ENCODE assay signal across 8 cellular contexts in the genomic region with DNA sequence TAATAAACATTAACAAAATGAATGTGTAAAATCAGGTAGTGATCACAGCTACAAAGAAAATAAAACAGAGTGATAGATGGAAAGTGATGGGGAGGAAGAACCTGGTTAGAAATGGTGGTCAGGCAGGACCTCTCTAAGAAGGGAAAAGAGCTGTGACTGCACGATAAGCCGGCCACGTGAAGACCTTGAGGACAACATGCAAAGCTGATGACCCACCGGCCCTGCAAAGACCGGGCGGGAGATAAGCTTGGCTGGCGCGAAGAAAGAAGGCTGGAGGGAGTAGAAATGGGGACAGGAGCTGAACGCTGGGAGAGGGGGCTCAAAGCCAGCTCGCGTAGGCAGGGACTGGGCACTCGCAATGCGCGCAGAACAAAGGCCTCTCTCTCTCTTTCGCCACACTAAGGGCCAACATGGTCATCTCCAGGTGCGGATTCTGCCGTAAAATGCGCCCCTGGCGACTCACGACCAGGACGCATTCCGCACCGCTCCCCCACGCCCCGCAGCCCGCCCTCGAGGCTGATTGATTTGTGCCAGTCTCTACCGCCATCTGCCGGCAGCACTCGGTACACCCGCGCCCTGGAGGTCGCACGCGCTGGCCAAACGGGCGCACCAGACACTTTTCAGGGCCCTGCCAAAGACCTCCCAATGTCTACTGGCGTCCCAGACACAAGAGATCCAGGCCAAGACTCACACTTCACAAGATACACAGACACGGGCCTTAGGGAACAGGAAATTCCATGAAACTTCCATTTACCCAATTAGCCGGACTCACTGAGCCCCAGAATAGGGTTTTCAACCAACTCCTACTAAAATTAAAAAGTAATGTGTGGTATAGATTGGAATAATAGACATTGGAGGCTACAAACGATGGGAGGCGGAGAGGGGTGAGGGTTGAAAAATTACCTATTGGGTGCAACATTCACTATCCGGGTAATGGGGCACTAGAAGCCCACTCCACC. TPM values are rescaled to one million over a fixed set of nuclear protein-coding genes. Genes with fewer than 3 reads are reported as not detected.
DNase-seq lines count a peak whose midpoint lies in the region; ATAC-seq and TF ChIP-seq lines count a peak whose summit lies in the region.

No MANE protein-coding gene starts in this region.

- H2BK120ac ChIP-seq in neuronal stem cell (ENCODE audit: low read depth, low read length) = peak overlapping the region; percentile 83

- H3K18ac ChIP-seq in neuronal stem cell (ENCODE audit: low read length) = peak overlapping the region; percentile 80

- no peak overlapping the region for H4K91ac ChIP-seq in neuronal stem cell (ENCODE audit: low read depth, low read length, poor library complexity)

- H3K36me3 ChIP-seq in GM23338 (ENCODE audit: insufficient read depth) (no peaks in the 10 kb centered on the region), neuronal stem cell (replicated peaks in 1 of 2; ENCODE audit: control insufficient read depth in 2 of 2, insufficient read depth in 2 of 2, low read length in 2 of 2) (peaks cover 0 to 15% of the 10 kb centered on the region in 2 donors), subcutaneous abdominal adipose tissue (ENCODE audit: control insufficient read depth in 5 of 5, insufficient read depth in 5 of 5, low read length in 5 of 5) (no peaks in the 10 kb centered on the region)

- DNase-seq in EH (ENCODE audit: low read depth) = peak; percentile 70
- DNase-seq in GM23338 (ENCODE audit: low spot score) = peak; percentile 98
- peak; percentile 67 for DNase-seq in LNCaP clone FGC (ENCODE audit: low read depth)
- DNase-seq in RPMI8226 = peak; percentile 92
- DNase-seq in activated effector memory CD4-positive, alpha-beta T cell treated with Interleukin-2 at 50 U/mL for 16 hours = peak; percentile 76
- DNase-seq in foreskin melanocyte = peak; percentile 40
- peak; percentile 87 for DNase-seq in neuronal stem cell (ENCODE audit: low spot score)

- H3K9me3 ChIP-seq in neuronal stem cell (replicated peaks in 1 of 2; ENCODE audit: control insufficient read depth in 2 of 2, insufficient read depth in 1 of 2, low read depth in 1 of 2, low read length in 2 of 2) = no peaks in the 10 kb centered on the region
- no peaks in the 10 kb centered on the region for H3K9me3 ChIP-seq in subcutaneous abdominal adipose tissue (ENCODE audit: control insufficient read depth in 5 of 5, low read length in 5 of 5)

- H3K4me1 ChIP-seq in GM23338 (ENCODE audit: insufficient read depth) = 0 out of 2 replicates have a peak, but pooled peaks cover 4% of the 10 kb centered on the region
- peaks cover 0 to 4% of the 10 kb centered on the region in 2 donors for H3K4me1 ChIP-seq in neuronal stem cell (ENCODE audit: control insufficient read depth in 2 of 2, insufficient read depth in 1 of 2, low read depth in 1 of 2, low read length in 2 of 2)
- peaks cover 3 to 26% (median 24%) of the 10 kb centered on the region in 5 donors for H3K4me1 ChIP-seq in subcutaneous abdominal adipose tissue (ENCODE audit: control insufficient read depth in 5 of 5, insufficient read depth in 5 of 5, low read length in 5 of 5)

- H2AFZ ChIP-seq in GM23338 (peak overlapping the region; percentile 96), neuronal stem cell (ENCODE audit: low read length) (peak overlapping the region; percentile 91)

- H3K79me2 ChIP-seq in GM23338 (replicated peaks; ENCODE audit: insufficient read depth) = no peaks in the 10 kb centered on the region

- 100% methylated on average over 2 of the region's 43 CpGs; no CpG with 5 or more reads in 1 of the 2 donors for WGBS in neuronal stem cell (ENCODE audit: extremely low coverage in 2 of 2, insufficient read length in 2 of 2, insufficient replicate concordance in 1 of 2), 2 donors

- H3K4me2 ChIP-seq in GM23338 (peak overlapping the region; percentile 78), neuronal stem cell (ENCODE audit: insufficient read depth, low read length, poor library complexity, severe bottlenecking) (peak overlapping the region; percentile 50)

- ATAC-seq in GM23338 = peak; percentile 94

- peak overlapping the region; percentile 45 for H3K23ac ChIP-seq in neuronal stem cell (ENCODE audit: low read depth, low read length, poor library complexity)

- H4K8ac ChIP-seq in neuronal stem cell (ENCODE audit: low read depth, low read length) = no peak overlapping the region

- peak overlapping the region; percentile 85 for H3K27ac Mint-ChIP-seq in GM23338

- no peak overlapping the region for H2AK5ac ChIP-seq in neuronal stem cell (ENCODE audit: low read depth, low read length)

- peaks cover 35% of the 10 kb centered on the region for H3K27me3 Mint-ChIP-seq in GM23338 (ENCODE audit: insufficient read depth, low read depth, poor library complexity)

- peak; percentile 93 to 94 for TF ChIP-seq CTCF in GM23338 (conservative IDR thresholded peaks at IDR 0.05; ENCODE audit: low read depth in 2 of 2)
- peak; percentile 98 for TF ChIP-seq CTCF in LNCaP clone FGC (IDR thresholded peaks at IDR 0.05; ENCODE audit: control insufficient read depth, extremely low read depth, insufficient read depth)

- H2BK5ac ChIP-seq in neuronal stem cell (ENCODE audit: low read length) = no peak overlapping the region

- no peak overlapping the region for H2BK15ac ChIP-seq in neuronal stem cell (ENCODE audit: low read length)

- no peaks in the 10 kb centered on the region for H3F3A ChIP-seq in GM23338 (replicated peaks; ENCODE audit: low read depth)

- peak overlapping the region; percentile 72 for H3K4me3 Mint-ChIP-seq in GM23338

- H2BK12ac ChIP-seq in neuronal stem cell (ENCODE audit: low read length) = no peak overlapping the region

- peak overlapping the region; percentile 55 for H3K9ac ChIP-seq in neuronal stem cell (ENCODE audit: low read depth, low read length, poor library complexity)
- peak overlapping the region in 4 of 5 donors; percentile 20 to 77 (median 64) for H3K9ac ChIP-seq in subcutaneous abdominal adipose tissue (ENCODE audit: low read length in 5 of 5)

- H3K9me2 ChIP-seq in GM23338 (ENCODE audit: insufficient read depth) = 0 out of 2 replicates have a peak, but pooled peaks cover 2% of the 10 kb centered on the region

- 0 out of 3 replicates have a peak, but pooled peaks cover 4% of the 10 kb centered on the region for H3K36me3 Mint-ChIP-seq in GM23338 (ENCODE audit: low read depth)

- H3K27me3 ChIP-seq in GM23338 (ENCODE audit: insufficient read depth) (peaks cover 53% of the 10 kb centered on the region), neuronal stem cell (ENCODE audit: control insufficient read depth in 3 of 3, insufficient read depth in 3 of 3, low read depth in 1 of 3, low read length in 3 of 3) (peaks cover 0 to 2% (median 0%) of the 10 kb centered on the region in 3 experiments), subcutaneous abdominal adipose tissue (ENCODE audit: control insufficient read depth in 5 of 5, insufficient read depth in 4 of 5, low read length in 5 of 5) (no peaks in the 10 kb centered on the region)

- no peak overlapping the region for H3K4ac ChIP-seq in neuronal stem cell (ENCODE audit: low read length)

- peaks cover 7% of the 10 kb centered on the region for H3K4me1 Mint-ChIP-seq in GM23338

- H3K4me3 ChIP-seq in GM23338 (peak overlapping the region; percentile 55), LNCaP clone FGC (ENCODE audit: low read depth, low read length) (peak overlapping the region; percentile 48), neuronal stem cell (ENCODE audit: low read length in 2 of 2) (peak overlapping the region; percentile 29 to 56), subcutaneous abdominal adipose tissue (ENCODE audit: low read depth in 1 of 5, low read length in 5 of 5) (peak overlapping the region; percentile 66 to 77 (median 75))

- no peak overlapping the region for H3K14ac ChIP-seq in neuronal stem cell (ENCODE audit: low read length)

- H4K20me1 ChIP-seq in GM23338 (replicated peaks; ENCODE audit: insufficient read depth) = peaks cover 6% of the 10 kb centered on the region; the same call in 1 of the 2 replicates

- no peaks in the 10 kb centered on the region for H3K79me1 ChIP-seq in neuronal stem cell (ENCODE audit: low read depth, low read length)

- H3K27ac ChIP-seq in GM23338 (ENCODE audit: low read depth) = no peak overlapping the region
- H3K27ac ChIP-seq in neuronal stem cell (replicated peaks; ENCODE audit: low read length) = no peak overlapping the region
- peak overlapping the region; percentile 76 for H3K27ac ChIP-seq in subcutaneous abdominal adipose tissue (ENCODE audit: low read depth, low read length)

- H3K9me3 Mint-ChIP-seq in GM23338 = peaks cover 5% of the 10 kb centered on the region; the same call in 2 of the 3 replicates

RNA-seq across cellular contexts. Expression of a gene that starts 9.4 kb away (rescaled TPM):
- total RNA-seq in GM23338 (2014; rRNA removed; shearing (Covaris generic)) = not detected in 2 replicates
- not detected in 2 replicates for polyA plus RNA-seq in GM23338 (2016; fragmentation: Nextera tagmentation; extraction: Ambion mirVana)
- polyA plus RNA-seq in neuronal stem cell (2013, experiment 1 of 2) = not detected
- polyA plus RNA-seq in neuronal stem cell (2013, experiment 2 of 2) = not detected

RNA-seq across cellular contexts. Expression of a gene that starts 23.7 kb away (rescaled TPM):
- 14.6 and 17.8 TPM in 2 replicates for total RNA-seq in GM23338 (2014; rRNA removed; shearing (Covaris generic))
- 29.0 and 36.3 TPM in 2 replicates for polyA plus RNA-seq in GM23338 (2016; fragmentation: Nextera tagmentation; extraction: Ambion mirVana)
- 23.9 TPM for polyA plus RNA-seq in neuronal stem cell (2013, experiment 1 of 2)
- polyA plus RNA-seq in neuronal stem cell (2013, experiment 2 of 2) = 23.8 TPM

RNA-seq across cellular contexts. Expression of a gene that starts 30.5 kb away (rescaled TPM):
- 65.8 and 66.3 TPM in 2 replicates for total RNA-seq in GM23338 (2014; rRNA removed; shearing (Covaris generic))
- 26.5 and 31.3 TPM in 2 replicates for polyA plus RNA-seq in GM23338 (2016; fragmentation: Nextera tagmentation; extraction: Ambion mirVana)
- polyA plus RNA-seq in neuronal stem cell (2013, experiment 1 of 2) = 40.2 TPM
- polyA plus RNA-seq in neuronal stem cell (2013, experiment 2 of 2) = 40.1 TPM

RNA-seq across cellular contexts. Expression of a gene that starts 39.8 kb away (rescaled TPM):
- total RNA-seq in GM23338 (2014; rRNA removed; shearing (Covaris generic)) = not detected in 2 replicates
- not detected in 2 replicates for polyA plus RNA-seq in GM23338 (2016; fragmentation: Nextera tagmentation; extraction: Ambion mirVana)
- not detected for polyA plus RNA-seq in neuronal stem cell (2013, experiment 1 of 2)
- polyA plus RNA-seq in neuronal stem cell (2013, experiment 2 of 2) = not detected

RNA-seq across cellular contexts. Expression of a gene that starts 58.5 kb away (rescaled TPM):
- total RNA-seq in GM23338 (2014; rRNA removed; shearing (Covaris generic)) = 29.0 and 32.0 TPM in 2 replicates
- polyA plus RNA-seq in GM23338 (2016; fragmentation: Nextera tagmentation; extraction: Ambion mirVana) = 14.1 and 16.1 TPM in 2 replicates
- 52.4 TPM for polyA plus RNA-seq in neuronal stem cell (2013, experiment 1 of 2)
- polyA plus RNA-seq in neuronal stem cell (2013, experiment 2 of 2) = 51.5 TPM

Comparison
In these comparisons a context has a peak if more than half of its experiments do, and no peak if none do; other contexts are left out.
1. DNase-seq: peak in every context shown above with its lines; median percentile 98 in GM23338; 92 in RPMI8226; 87 in neuronal stem cell; 76 in activated effector memory CD4-positive, alpha-beta T cell treated with Interleukin-2 at 50 U/mL for 16 hours; 70 in EH; 67 in LNCaP clone FGC; 40 in foreskin melanocyte.